Comparison of ENCODE assay signal across 8 cellular contexts in genomic region chr17:54968259-54968953, GRCh38. TPM values are rescaled to one million over a fixed set of nuclear protein-coding genes. Genes with fewer than 3 reads are reported as not detected.
DNase-seq lines count a peak whose midpoint lies in the region; ATAC-seq and TF ChIP-seq lines count a peak whose summit lies in the region.

Gene COX11 (minus strand): TSS chr17:54968654. CDS start chr17:54968646, 8 bp downstream.
Gene STXBP4 (plus strand): TSS chr17:54968765. CDS start chr17:54986220, 17,455 bp downstream.

- H3K36me3 ChIP-seq in left ventricle myocardium inferior (peaks cover 21% of the 10 kb centered on the region), upper lobe of left lung (peaks cover 7 to 14% (median 11%) of the 10 kb centered on the region in 4 donors)

- H3K27ac ChIP-seq in left ventricle myocardium inferior (replicated peaks), result peak within 1 kb of the TSS; percentile 92
- peak within 1 kb of the TSS; percentile 81 to 91 (median 86) for H3K27ac ChIP-seq in upper lobe of left lung

- H3K4me1 ChIP-seq in left ventricle myocardium inferior, result peaks cover 39% of the 10 kb centered on the region
- H3K4me1 ChIP-seq in upper lobe of left lung, result peaks cover 10 to 34% (median 14%) of the 10 kb centered on the region in 4 donors

- TF ChIP-seq EP300 in upper lobe of left lung (IDR thresholded peaks at IDR 0.05), result peak in 1 of 4 donors; percentile 13

- TF ChIP-seq POLR2A in GM15510 (IDR thresholded peaks at IDR 0.05; ENCODE audit: borderline replicate concordance, extremely low read depth, insufficient read length), result peak; percentile 88
- TF ChIP-seq POLR2A in upper lobe of left lung (IDR thresholded peaks at IDR 0.05), result peak in 3 of 4 donors; percentile 35 to 83 (median 67)

- H3K9me3 ChIP-seq in left ventricle myocardium inferior (replicated peaks), result no peaks in the 10 kb centered on the region
- H3K9me3 ChIP-seq in upper lobe of left lung, result no peaks in the 10 kb centered on the region

- ATAC-seq in HG02870 (IDR thresholded peaks at IDR 0.05; ENCODE audit: unreplicated experiment) (peak; percentile 88), upper lobe of left lung (ENCODE audit: low FRiP score in 2 of 2) (peak; percentile 97 to 99)

- 0 to 1% methylated on average over 24 to 46 of the region's 56 CpGs for WGBS in upper lobe of left lung, 2 donors

- H3K4me3 ChIP-seq in left ventricle myocardium inferior (peak within 1 kb of the TSS; percentile 97), upper lobe of left lung (peak within 1 kb of the TSS; percentile 89 to 97 (median 92))

- intact Hi-C loops in left ventricle myocardium inferior (cut with micrococcal nuclease) (no loop called here), posterior vena cava (cut with DNase I) (no loop called here)

- peak; percentile 92 for DNase-seq in NCI-H1436 treated with DMSO at 0.1 percent for 48 hours (lab: John Stamatoyannopoulos, UW)
- DNase-seq in SW480 (ENCODE audit: low spot score), result peak; percentile 95
- DNase-seq in amygdala (lab: John Stamatoyannopoulos, UW), result peak in 55 of 56 donors; percentile 54 to 97 (median 90)
- peak; percentile 94 for DNase-seq in left ventricle myocardium inferior
- DNase-seq in posterior vena cava (ENCODE audit: low spot score), result peak; percentile 98
- peak; percentile 95 to 96 for DNase-seq in upper lobe of left lung

- peak; percentile 60 for TF ChIP-seq CTCF in left ventricle myocardium inferior (IDR thresholded peaks at IDR 0.05; ENCODE audit: borderline replicate concordance)
- peak in 5 of 6 experiments; percentile 26 to 44 (median 30) for TF ChIP-seq CTCF in upper lobe of left lung (IDR thresholded peaks at IDR 0.05)

- H3K27me3 ChIP-seq in left ventricle myocardium inferior (ENCODE audit: low read depth), result no peaks in the 10 kb centered on the region
- no peaks in the 10 kb centered on the region for H3K27me3 ChIP-seq in upper lobe of left lung

RNA-seq across cellular contexts. Expression of gene COX11, which starts in this region (rescaled TPM):
- 66.8 TPM for total RNA-seq in left ventricle myocardium inferior
- total RNA-seq in posterior vena cava, result 10 to 100 TPM; 46.1 to 48.8 TPM
- total RNA-seq in upper lobe of left lung, result 10 to 100 TPM; 30.7 to 64.8 (median 47.2) TPM

RNA-seq across cellular contexts. Expression of gene STXBP4, which starts in this region (rescaled TPM):
- total RNA-seq in left ventricle myocardium inferior (4.7 TPM), posterior vena cava (10 to 100 TPM; 18.3 to 20.8 TPM), upper lobe of left lung (10 to 100 TPM in 4 of 6 donors, 1 to 10 TPM in 2; 9.1 to 24.7 (median 11.9) TPM)

Comparison
In these comparisons a context has a peak if more than half of its experiments do, and no peak if none do; other contexts are left out.
1. Peak in every context shown above with its lines: DNase-seq, ATAC-seq, H3K4me3 ChIP-seq and H3K27ac ChIP-seq.